9 cellular contexts compared by ENCODE assay signal in the genomic region with DNA sequence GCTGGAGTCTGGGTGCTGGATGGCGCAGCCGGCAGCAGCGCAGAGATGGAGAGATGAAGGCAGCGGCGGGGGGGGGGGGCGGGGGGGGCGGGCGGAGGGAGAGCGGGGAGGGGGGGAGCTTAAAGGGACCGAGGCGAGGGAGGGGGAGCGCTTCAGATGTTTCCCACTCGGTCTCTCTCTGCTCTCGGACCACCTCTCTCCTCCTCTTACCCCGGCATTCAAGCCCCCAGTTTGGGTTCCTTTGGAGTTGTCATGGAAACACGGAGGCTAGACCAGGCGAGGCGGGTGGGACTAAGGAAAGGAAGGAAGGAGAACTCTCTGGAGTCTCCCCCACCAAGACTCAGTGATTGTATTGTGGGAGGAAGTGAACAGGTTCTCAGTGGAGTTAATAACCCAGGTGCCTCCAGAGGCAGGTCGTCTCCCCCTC. TPM values are rescaled to one million over a fixed set of nuclear protein-coding genes. Genes with fewer than 3 reads are reported as not detected.
DNase-seq lines count a peak whose midpoint lies in the region; ATAC-seq and TF ChIP-seq lines count a peak whose summit lies in the region.
"Had no signal": no experiment of that assay in that cellular context is flagged by ENCODE, and none has a peak within 500 bp of the region (broad histone marks: within the 10 kb centered on the region; RNA-seq: fewer than 3 reads in every experiment).

A gene (minus strand): TSS at position 55 of the 427 bp plus-strand sequence. CDS start 112 bp downstream, outside the sequence.

- H3K4me1 Mint-ChIP-seq in activated naive CD4-positive, alpha-beta T cell treated with anti-CD3 and anti-CD28 coated beads for 36 hours (ENCODE audit: low read depth) = peaks cover 55% of the 10 kb centered on the region

- H3K27me3 Mint-ChIP-seq in activated naive CD4-positive, alpha-beta T cell treated with anti-CD3 and anti-CD28 coated beads for 36 hours (ENCODE audit: low read depth) = peaks cover 8% of the 10 kb centered on the region

- peaks cover 0 to 7% (median 0%) of the 10 kb centered on the region in 4 donors for H3K4me1 ChIP-seq in right lobe of liver
- peaks cover 14 to 38% (median 36%) of the 10 kb centered on the region in 4 donors for H3K4me1 ChIP-seq in transverse colon

- no peak for TF ChIP-seq EP300 in transverse colon (IDR thresholded peaks at IDR 0.05; ENCODE audit: low read depth)

- intact Hi-C loops in activated naive CD4-positive, alpha-beta T cell treated with anti-CD3 and anti-CD28 coated beads for 36 hours (cut with micrococcal nuclease) = loop anchor here (5.0 kb wide), 1 partner anchor 195 kb away; a partner anchor contains a TSS
- intact Hi-C loops in right lobe of liver (cut with DNase I) = loop anchor here in 1 of 2 donors (5.0 kb wide), 1 partner anchor 35 kb away; no protein-coding TSS in a partner anchor
- intact Hi-C loops in transverse colon (cut with DNase I; ENCODE audit: low total_unique reads) = loop anchor here (2.0 to 5.0 kb wide), 2 partner anchors 39 to 500 kb away; a partner anchor contains a TSS

- no peak for ATAC-seq in activated naive CD4-positive, alpha-beta T cell treated with anti-CD3 and anti-CD28 coated beads, Interleukin-2, amount 50 U/mL, for 72 hours
- no peak for ATAC-seq in right lobe of liver

- in situ Hi-C loops in brain microvascular endothelial cell (cut with HindIII; ENCODE audit: low pct_ligation_motif_present, low sequenced_read_pairs) (no loop called here), transverse colon (cut with MboI; ENCODE audit: low pct_ligation_motif_present in 1 of 4, low pct_unique_long_range_greater_than_20kb in 1 of 4, low sequenced_read_pairs in 3 of 4) (no loop called here), KBM-7 (cut with MboI; ENCODE audit: low pct_unique_long_range_greater_than_20kb, low sequenced_read_pairs) (no loop called here)

- 37% methylated on average over 10 of the region's 19 CpGs for WGBS in right lobe of liver (ENCODE audit: insufficient coverage, low coverage, low lambda C conversion rate, missing lambda C conversion rate)
- WGBS in transverse colon (ENCODE audit: low coverage in 1 of 2), 2 donors = 45% methylated on average over 12 of the region's 19 CpGs; no CpG with 5 or more reads in 1 of the 2 donors

- H3K36me3 Mint-ChIP-seq in activated naive CD4-positive, alpha-beta T cell treated with anti-CD3 and anti-CD28 coated beads for 36 hours (ENCODE audit: low read depth) = no peaks in the 10 kb centered on the region
- peaks cover 7 to 18% of the 10 kb centered on the region in 2 donors for H3K36me3 Mint-ChIP-seq in activated naive CD4-positive, alpha-beta T cell treated with anti-CD3 and anti-CD28 coated beads, Interleukin-2, amount 50 U/mL, for 72 hours

- no peak for TF ChIP-seq CTCF in brain microvascular endothelial cell (IDR thresholded peaks at IDR 0.05; ENCODE audit: low read depth, low read length, missing control alignments)
- TF ChIP-seq CTCF in right lobe of liver (IDR thresholded peaks at IDR 0.05) = no peak
- TF ChIP-seq CTCF in transverse colon (IDR thresholded peaks at IDR 0.05) = no peak

- H3K27ac Mint-ChIP-seq in activated naive CD4-positive, alpha-beta T cell treated with anti-CD3 and anti-CD28 coated beads for 36 hours = no peak within 1 kb of the TSS
- peak within 1 kb of the TSS in 1 of 2 donors; percentile 14 for H3K27ac Mint-ChIP-seq in activated naive CD4-positive, alpha-beta T cell treated with anti-CD3 and anti-CD28 coated beads, Interleukin-2, amount 50 U/mL, for 72 hours

- H3K9me3 Mint-ChIP-seq in activated naive CD4-positive, alpha-beta T cell treated with anti-CD3 and anti-CD28 coated beads for 36 hours = no peaks in the 10 kb centered on the region
- H3K9me3 Mint-ChIP-seq in activated naive CD4-positive, alpha-beta T cell treated with anti-CD3 and anti-CD28 coated beads, Interleukin-2, amount 50 U/mL, for 72 hours = peaks cover 0 to 4% of the 10 kb centered on the region in 2 donors

- H3K9me3 ChIP-seq in right lobe of liver (no peaks in the 10 kb centered on the region), transverse colon (no peaks in the 10 kb centered on the region)

- TF ChIP-seq POLR2A in right lobe of liver (IDR thresholded peaks at IDR 0.05) = no peak
- TF ChIP-seq POLR2A in transverse colon (IDR thresholded peaks at IDR 0.05) = no peak

- H3K4me3 Mint-ChIP-seq in activated naive CD4-positive, alpha-beta T cell treated with anti-CD3 and anti-CD28 coated beads for 36 hours = peak within 1 kb of the TSS; percentile 99

- peaks cover 4% of the 10 kb centered on the region for H3K36me3 ChIP-seq in brain microvascular endothelial cell (replicated peaks)
- H3K36me3 ChIP-seq in right lobe of liver = peaks cover 0 to 5% (median 0%) of the 10 kb centered on the region in 4 donors
- H3K36me3 ChIP-seq in transverse colon = no peaks in the 10 kb centered on the region

- peak within 1 kb of the TSS; percentile 80 for H3K27ac ChIP-seq in brain microvascular endothelial cell
- H3K27ac ChIP-seq in right lobe of liver = peak within 1 kb of the TSS in 2 of 3 donors; percentile 63 to 74
- H3K27ac ChIP-seq in transverse colon = peak within 1 kb of the TSS; percentile 85 to 97 (median 90)

- CTCF ChIA-PET in activated naive CD4-positive, alpha-beta T cell treated with anti-CD3 and anti-CD28 coated beads for 36 hours (lab: Charles Lee) = interaction anchor here (0.6 to 1.1 kb wide), 3 partner anchors 24 to 202 kb away, joined by 3 read pairs; a partner anchor contains a TSS

- H3K4me3 ChIP-seq in brain microvascular endothelial cell (ENCODE audit: low read depth, low read length) (peak within 1 kb of the TSS; percentile 86), right lobe of liver (no peak within 1 kb of the TSS), transverse colon (peak within 1 kb of the TSS; percentile 22 to 71 (median 58))

- DNase-seq in activated naive CD4-positive, alpha-beta T cell treated with anti-CD3 and anti-CD28 coated beads for 36 hours = no peak
- DNase-seq in activated naive CD4-positive, alpha-beta T cell treated with anti-CD3 and anti-CD28 coated beads, Interleukin-2, amount 50 U/mL, for 72 hours (ENCODE audit: low spot score in 2 of 2) = no peak
- DNase-seq in brain microvascular endothelial cell (no peak), right lobe of liver (no peak), transverse colon (no peak), A172 (ENCODE audit: low spot score) (no peak), iPS-NIHi7 (ENCODE audit: extremely low spot score) (no peak), KBM-7 (no peak)
- DNase-seq: activated effector memory CD4-positive, alpha-beta T cell treated with Interleukin-2 at 50 U/mL for 16 hours had no signal

- H3K27me3 ChIP-seq in brain microvascular endothelial cell (replicated peaks) (no peaks in the 10 kb centered on the region), right lobe of liver (peaks cover 0 to 6% of the 10 kb centered on the region in 2 donors), transverse colon (peaks cover 13% of the 10 kb centered on the region)

RNA-seq across cellular contexts. Expression of the gene that starts here (rescaled TPM):
- total RNA-seq in activated naive CD4-positive, alpha-beta T cell treated with anti-CD3 and anti-CD28 coated beads for 36 hours = 1 to 10 TPM; 1.1 TPM
- total RNA-seq in activated naive CD4-positive, alpha-beta T cell treated with anti-CD3 and anti-CD28 coated beads, Interleukin-2, amount 50 U/mL, for 72 hours = under 1 TPM; 0.77 to 0.84 TPM
- total RNA-seq in right lobe of liver (under 1 TPM in 4 of 6 experiments, not detected in 2; 0.13 to 0.29 (median 0.24) TPM), transverse colon (1 to 10 TPM in 2 of 4 donors, not detected in 2; 2.4 to 2.7 TPM)
- not detected in 2 replicates for total RNA-seq in A172 (2014; rRNA removed; shearing (Covaris generic))

Comparison
In these comparisons a context has a peak if more than half of its experiments do, and no peak if none do; other contexts are left out.
1. H3K4me3 ChIP-seq: peak in brain microvascular endothelial cell (single experiment) and transverse colon (4 of 4); none in right lobe of liver (0 of 3).
2. Peak in every context shown above with its lines, with median percentiles within 50 percentile points of each other: H3K27ac ChIP-seq.